In the genomic region with DNA sequence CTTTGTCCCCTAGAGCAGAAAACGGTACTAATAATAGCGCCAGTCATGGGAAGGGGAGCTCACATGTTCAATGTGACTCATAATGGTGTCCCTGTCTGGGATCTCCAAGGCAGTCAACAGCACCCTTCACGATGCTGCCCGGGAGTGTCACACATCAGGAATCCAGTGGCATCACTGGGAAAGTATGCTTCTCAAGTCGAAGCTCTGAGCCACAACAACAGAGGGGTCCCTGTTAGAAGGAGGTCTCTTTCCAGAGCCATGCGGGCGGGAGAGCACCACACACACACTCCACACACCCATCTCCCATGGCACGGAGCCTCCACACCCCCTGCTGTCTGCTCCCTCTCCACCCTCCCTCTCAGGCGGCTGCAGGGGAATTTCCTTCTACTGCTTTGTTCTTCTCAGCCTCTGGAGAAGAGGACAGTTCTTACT, we compare ENCODE assay signal across 7 cellular contexts.
A peak's percentile ranks its signal among the peaks of the same experiment; 100 is the strongest.
DNase-seq lines count a peak whose midpoint lies in the region; ATAC-seq lines count a peak whose summit lies in the region.

No MANE protein-coding gene starts in this region.

- H3K9ac ChIP-seq in skeletal muscle satellite cell (ENCODE audit: low read depth, low read length): peak overlapping the region; percentile 82

- no peaks in the 10 kb centered on the region for H3K27me3 ChIP-seq in skeletal muscle satellite cell (ENCODE audit: control insufficient read depth, insufficient read depth, low read length)

- H3K36me3 Mint-ChIP-seq in activated T-cell treated with anti-CD3 and anti-CD28 coated beads, Interleukin-2, amount 50 U/mL, for 4 hours (ENCODE audit: insufficient read depth): peaks cover 70% of the 10 kb centered on the region

- H3K4me3 ChIP-seq in skeletal muscle satellite cell (ENCODE audit: low read length): no peak overlapping the region

- H3K36me3 ChIP-seq in skeletal muscle satellite cell (ENCODE audit: insufficient read depth, low read length): peaks cover 79% of the 10 kb centered on the region

- no peak for ATAC-seq in activated T-cell treated with anti-CD3 and anti-CD28 coated beads, Interleukin-2, amount 50 U/mL, for 4 hours

- H3K4me3 Mint-ChIP-seq in activated T-cell treated with anti-CD3 and anti-CD28 coated beads, Interleukin-2, amount 50 U/mL, for 4 hours: peak overlapping the region; percentile 62

- DNase-seq in HT-29 (ENCODE audit: low spot score) (peak; percentile 57), foreskin melanocyte (peak; percentile 100), NCI-H748 (lab: John Stamatoyannopoulos, UW; ENCODE audit: unreplicated experiment) (no peak), NCI-H187 (lab: John Stamatoyannopoulos, UW) (no peak), NCI-H1105 (lab: John Stamatoyannopoulos, UW) (no peak)
- DNase-seq in activated T-cell treated with anti-CD3 and anti-CD28 coated beads, Interleukin-2, amount 50 U/mL, for 4 hours: no peak

- H3K4me2 ChIP-seq in skeletal muscle satellite cell (ENCODE audit: low read length): peak overlapping the region; percentile 45

- H3K4me1 Mint-ChIP-seq in activated T-cell treated with anti-CD3 and anti-CD28 coated beads, Interleukin-2, amount 50 U/mL, for 4 hours (ENCODE audit: low read depth): peaks cover 99% of the 10 kb centered on the region

- H3K9me3 Mint-ChIP-seq in activated T-cell treated with anti-CD3 and anti-CD28 coated beads, Interleukin-2, amount 50 U/mL, for 4 hours: no peaks in the 10 kb centered on the region

- no peaks in the 10 kb centered on the region for H3K9me3 ChIP-seq in skeletal muscle satellite cell (replicated peaks; ENCODE audit: low read length)

- H3K4me1 ChIP-seq in skeletal muscle satellite cell (ENCODE audit: control insufficient read depth, insufficient read depth, low read length): peaks cover 76% of the 10 kb centered on the region

- no peaks in the 10 kb centered on the region for H3K27me3 Mint-ChIP-seq in activated T-cell treated with anti-CD3 and anti-CD28 coated beads, Interleukin-2, amount 50 U/mL, for 4 hours (ENCODE audit: low read depth)

Comparison
In these comparisons a context has a peak if more than half of its experiments do, and no peak if none do; other contexts are left out.
1. DNase-seq: peak in HT-29 (single experiment) and foreskin melanocyte (single experiment); none in activated T-cell treated with anti-CD3 and anti-CD28 coated beads, Interleukin-2, amount 50 U/mL, for 4 hours (single experiment), NCI-H748 (single experiment), NCI-H187 (0 of 2) and NCI-H1105 (single experiment).